Comparison of ENCODE assay signal across 8 cellular contexts in genomic region chr3:48301020-48301813, GRCh38. TPM values are rescaled to one million over a fixed set of nuclear protein-coding genes. Genes with fewer than 3 reads are reported as not detected.
DNase-seq lines count a peak whose midpoint lies in the region; ATAC-seq, FAIRE-seq and TF ChIP-seq lines count a peak whose summit lies in the region.

TSS of gene NME6 (minus strand) at chr3:48301367.

- peak within 1 kb of the TSS; percentile 91 for H3K27ac Mint-ChIP-seq in CD8-positive, alpha-beta T cell
- peak within 1 kb of the TSS; percentile 94 for H3K27ac Mint-ChIP-seq in activated CD8-positive, alpha-beta memory T cell treated with anti-CD3 and anti-CD28 coated beads, Interleukin-2, amount 10 ng/mL, durations not matched to agents 7 days and 5 days

- H4K20me1 ChIP-seq in H1 (replicated peaks in 1 of 2; ENCODE audit: control insufficient read depth in 1 of 2, insufficient read depth in 2 of 2, low read length in 2 of 2) = peaks cover 0 to 3% of the 10 kb centered on the region in 2 experiments

- FAIRE-seq in H1 (lab: Jason Lieb, UNC) = no peak

- peaks cover 34% of the 10 kb centered on the region for H3K4me1 Mint-ChIP-seq in CD8-positive, alpha-beta T cell (ENCODE audit: low read depth)
- H3K4me1 Mint-ChIP-seq in activated CD8-positive, alpha-beta memory T cell treated with anti-CD3 and anti-CD28 coated beads, Interleukin-2, amount 10 ng/mL, durations not matched to agents 7 days and 5 days = peaks cover 39% of the 10 kb centered on the region

- no peak within 1 kb of the TSS for H3K23ac ChIP-seq in H1 (ENCODE audit: insufficient read length)
- peak within 1 kb of the TSS; percentile 85 for H3K23ac ChIP-seq in mesendoderm (ENCODE audit: low read length)

- no peaks in the 10 kb centered on the region for H3K27me3 ChIP-seq in CD8-positive, alpha-beta T cell (ENCODE audit: insufficient read depth, low read length)
- H3K27me3 ChIP-seq in HUES48 (ENCODE audit: control insufficient read depth, insufficient read depth, low read length) (no peaks in the 10 kb centered on the region), NT2/D1 (ENCODE audit: insufficient read depth, insufficient read length) (no peaks in the 10 kb centered on the region), H1 (replicated peaks in 1 of 4; ENCODE audit: control insufficient read depth in 3 of 4, extremely low read depth in 1 of 4, insufficient read depth in 3 of 4, low read length in 3 of 4) (peaks cover 0 to 8% (median 2%) of the 10 kb centered on the region in 4 experiments; a peak in 2 of 7 replicates), mesendoderm (ENCODE audit: insufficient read depth, low read length, poor library complexity) (no peaks in the 10 kb centered on the region)

- H3K9me3 Mint-ChIP-seq in CD8-positive, alpha-beta T cell = peaks cover 2% of the 10 kb centered on the region
- H3K9me3 Mint-ChIP-seq in activated CD8-positive, alpha-beta memory T cell treated with anti-CD3 and anti-CD28 coated beads, Interleukin-2, amount 10 ng/mL, durations not matched to agents 7 days and 5 days (ENCODE audit: low read depth) = no peaks in the 10 kb centered on the region

- H4K5ac ChIP-seq in H1 (ENCODE audit: insufficient read length, low read depth, low read length) (peak within 1 kb of the TSS; percentile 90), mesendoderm (ENCODE audit: low read length) (peak within 1 kb of the TSS; percentile 95)

- H3K36me3 Mint-ChIP-seq in CD8-positive, alpha-beta T cell = peaks cover 33% of the 10 kb centered on the region
- H3K36me3 Mint-ChIP-seq in activated CD8-positive, alpha-beta memory T cell treated with anti-CD3 and anti-CD28 coated beads, Interleukin-2, amount 10 ng/mL, durations not matched to agents 7 days and 5 days = peaks cover 19% of the 10 kb centered on the region

- TF ChIP-seq EP300 in H1 (IDR thresholded peaks at IDR 0.05; ENCODE audit: borderline replicate concordance in 1 of 2, low read depth in 2 of 2, low read length in 2 of 2) = no peak

- TF ChIP-seq RAD21 in H1 (IDR thresholded peaks at IDR 0.05 in 1 of 2, conservative IDR thresholded peaks at IDR 0.05 in 1 of 2; ENCODE audit: low read depth in 2 of 2, low read length in 2 of 2) = peak; percentile 7 to 25; a peak in 1 of 4 replicates

- peaks cover 4% of the 10 kb centered on the region; the same call in 1 of the 2 replicates for H3K23me2 ChIP-seq in H1 (ENCODE audit: low read depth, low read length)

- H3K56ac ChIP-seq in H1 (replicated peaks; ENCODE audit: insufficient read length, low read depth, low read length) (peak within 1 kb of the TSS; percentile 82), mesendoderm (ENCODE audit: low read length) (peak within 1 kb of the TSS; percentile 93)

- no peak within 1 kb of the TSS for H3K14ac ChIP-seq in H1 (ENCODE audit: insufficient read length)

- peak within 1 kb of the TSS; percentile 92 for H3K18ac ChIP-seq in H1 (ENCODE audit: extremely low read depth, low read length)
- peak within 1 kb of the TSS; percentile 89 for H3K18ac ChIP-seq in mesendoderm (ENCODE audit: low read length)

- H2BK15ac ChIP-seq in H1 (ENCODE audit: low read length) = peak within 1 kb of the TSS; percentile 0; the same call in 1 of the 2 replicates
- no peak within 1 kb of the TSS for H2BK15ac ChIP-seq in mesendoderm (replicated peaks; ENCODE audit: low read depth)

- H2BK20ac ChIP-seq in H1 (ENCODE audit: low read length) = 0 out of 2 replicates have a peak within 1 kb of the TSS, but pooled peaks have one; percentile 13

- POLR2A ChIA-PET in CD8-positive, alpha-beta T cell (lab: Charles Lee) = interaction anchor here (0.7 to 2.6 kb wide), 6 partner anchors 20 to 1468 kb away, joined by 3 to 19 read pairs (median 4); partner anchors contain the start of genes CELSR3 and ZNF589
- POLR2A ChIA-PET in H1 (lab: Charles Lee; ENCODE audit: partially characterized antibody) = interaction anchor here (0.7 to 2.0 kb wide), 11 partner anchors 8 to 145 kb away, joined by 3 to 18 read pairs (median 3); partner anchors contain the start of genes ATRIP and ZNF589

- H3K4me1 ChIP-seq in CD8-positive, alpha-beta T cell (ENCODE audit: insufficient read depth, low read length) = peaks cover 23% of the 10 kb centered on the region
- no peaks in the 10 kb centered on the region for H3K4me1 ChIP-seq in HUES48 (ENCODE audit: control insufficient read depth, insufficient read depth, low read length)
- H3K4me1 ChIP-seq in NT2/D1 (ENCODE audit: insufficient read depth, insufficient read length) = no peaks in the 10 kb centered on the region
- H3K4me1 ChIP-seq in H1 (replicated peaks in 1 of 4; ENCODE audit: control insufficient read depth in 3 of 4, insufficient read depth in 4 of 4, low read length in 3 of 4) = no peaks in the 10 kb centered on the region; a peak in 1 of 7 replicates
- peaks cover 5% of the 10 kb centered on the region for H3K4me1 ChIP-seq in mesendoderm (ENCODE audit: control insufficient read depth, low read depth, low read length)

- H2AFZ ChIP-seq in H1 (ENCODE audit: low read length) = peak within 1 kb of the TSS; percentile 27

- peak within 1 kb of the TSS; percentile 90 for H4K8ac ChIP-seq in H1 (ENCODE audit: extremely low read depth, insufficient read depth, low read length)
- H4K8ac ChIP-seq in mesendoderm (ENCODE audit: low read depth, low read length) = peak within 1 kb of the TSS; percentile 98

- H3K79me2 ChIP-seq in H1 (ENCODE audit: control insufficient read depth in 1 of 2, insufficient read depth in 2 of 2, low read length in 2 of 2) = no peaks in the 10 kb centered on the region
- H3K79me2 ChIP-seq in mesendoderm (ENCODE audit: control insufficient read depth, insufficient read depth, low read length) = peaks cover 4% of the 10 kb centered on the region

- H2BK5ac ChIP-seq in H1 (ENCODE audit: low read depth, low read length) = peak within 1 kb of the TSS; percentile 55; the same call in 1 of the 2 replicates
- peak within 1 kb of the TSS; percentile 93 for H2BK5ac ChIP-seq in mesendoderm (ENCODE audit: low read length)

- H3K27me3 Mint-ChIP-seq in CD8-positive, alpha-beta T cell (ENCODE audit: low read depth) = no peaks in the 10 kb centered on the region
- peaks cover 10% of the 10 kb centered on the region for H3K27me3 Mint-ChIP-seq in activated CD8-positive, alpha-beta memory T cell treated with anti-CD3 and anti-CD28 coated beads, Interleukin-2, amount 10 ng/mL, durations not matched to agents 7 days and 5 days

- intact Hi-C loops in CD8-positive, alpha-beta T cell (cut with DNase I, micrococcal nuclease) = loop anchor here (1.0 to 5.0 kb wide), 7 partner anchors 32 to 308 kb away; partner anchors contain the start of genes ZNF589 (in 2 of the 2), CDC25A (in 1 of the 2) and UQCRC1 (in 1 of the 2)

- H3K36me3 ChIP-seq in CD8-positive, alpha-beta T cell (ENCODE audit: insufficient read depth, low read length) = peaks cover 8% of the 10 kb centered on the region
- H3K36me3 ChIP-seq in HUES48 (ENCODE audit: control insufficient read depth, insufficient read depth, low read length) (peaks cover 29% of the 10 kb centered on the region), NT2/D1 (ENCODE audit: insufficient read depth, insufficient read length, low read length) (peaks cover 32% of the 10 kb centered on the region), H1 (ENCODE audit: control insufficient read depth in 2 of 4, insufficient read depth in 4 of 4, low read length in 3 of 4) (peaks cover 0 to 9% (median 0%) of the 10 kb centered on the region in 4 experiments; a peak in 3 of 8 replicates), mesendoderm (ENCODE audit: control insufficient read depth, insufficient read depth, low read length) (no peaks in the 10 kb centered on the region)

- peak within 1 kb of the TSS; percentile 84 for H4K91ac ChIP-seq in H1 (replicated peaks; ENCODE audit: insufficient read length, low read length)

- TF ChIP-seq CTCF in CD8-positive, alpha-beta T cell (IDR thresholded peaks at IDR 0.05) = no peak
- no peak for TF ChIP-seq CTCF in H1 (IDR thresholded peaks at IDR 0.05; ENCODE audit: control extremely low read depth in 1 of 3, insufficient read depth in 1 of 3, low read depth in 1 of 3, low read length in 3 of 3)

- H3K4me3 Mint-ChIP-seq in CD8-positive, alpha-beta T cell = peak within 1 kb of the TSS; percentile 87
- peak within 1 kb of the TSS; percentile 81 for H3K4me3 Mint-ChIP-seq in activated CD8-positive, alpha-beta memory T cell treated with anti-CD3 and anti-CD28 coated beads, Interleukin-2, amount 10 ng/mL, durations not matched to agents 7 days and 5 days

- H2BK12ac ChIP-seq in H1 (ENCODE audit: low read depth, low read length) = 0 out of 2 replicates have a peak within 1 kb of the TSS, but pooled peaks have one; percentile 1

- peak within 1 kb of the TSS; percentile 55 for H2BK120ac ChIP-seq in H1 (replicated peaks; ENCODE audit: low read depth, low read length)
- no peak within 1 kb of the TSS for H2BK120ac ChIP-seq in mesendoderm (ENCODE audit: low read depth, low read length)

- 0 out of 2 replicates have a peak within 1 kb of the TSS, but pooled peaks have one; percentile 1 for H2AK5ac ChIP-seq in H1 (ENCODE audit: low read depth, low read length)
- peak within 1 kb of the TSS; percentile 8 for H2AK5ac ChIP-seq in mesendoderm (ENCODE audit: low read length)

- peak; percentile 85 for ATAC-seq in CD8-positive, alpha-beta T cell
- ATAC-seq in GM21367 (IDR thresholded peaks at IDR 0.05; ENCODE audit: unreplicated experiment) = peak; percentile 71
- ATAC-seq in activated CD8-positive, alpha-beta memory T cell treated with anti-CD3 and anti-CD28 coated beads, Interleukin-2, amount 10 ng/mL, durations not matched to agents 7 days and 5 days = peak; percentile 90

- peaks cover 2% of the 10 kb centered on the region; the same call in 1 of the 2 replicates for H3K79me1 ChIP-seq in H1 (ENCODE audit: low read depth, low read length)
- peaks cover 11% of the 10 kb centered on the region for H3K79me1 ChIP-seq in mesendoderm (ENCODE audit: low read length)

- H3K9ac ChIP-seq in HUES48 (ENCODE audit: low read depth, low read length) (peak within 1 kb of the TSS; percentile 94), NT2/D1 (ENCODE audit: insufficient read length, low read depth) (peak within 1 kb of the TSS; percentile 94), H1 (replicated peaks in 1 of 4; ENCODE audit: extremely low read depth in 1 of 4, low read depth in 3 of 4, low read length in 3 of 4) (peak within 1 kb of the TSS; percentile 74 to 85 (median 78)), mesendoderm (ENCODE audit: low read length) (peak within 1 kb of the TSS; percentile 98)

- peak; percentile 82 to 94 (median 90) for DNase-seq in CD8-positive, alpha-beta T cell
- DNase-seq in NT2/D1 (ENCODE audit: low read depth, low spot score) (peak; percentile 89), H1 (ENCODE audit: low read depth in 1 of 2, low spot score in 2 of 2) (peak; percentile 73 to 97), mesendoderm (peak; percentile 94)
- peak; percentile 95 for DNase-seq in activated CD8-positive, alpha-beta memory T cell treated with anti-CD3 and anti-CD28 coated beads, Interleukin-2, amount 10 ng/mL, durations not matched to agents 7 days and 5 days
- peak; percentile 87 for DNase-seq in stimulated activated CD8-positive, alpha-beta memory T cell treated with anti-CD3 and anti-CD28 coated beads, Interleukin-12 subunit alpha, Interleukin-12 subunit beta, amount 100 ng/mL, for 4 hours (ENCODE audit: low read depth)

- no peaks in the 10 kb centered on the region for H3K9me3 ChIP-seq in CD8-positive, alpha-beta T cell (ENCODE audit: low read length)
- H3K9me3 ChIP-seq in HUES48 (ENCODE audit: control insufficient read depth, insufficient read depth, low read length) (no peaks in the 10 kb centered on the region), NT2/D1 (ENCODE audit: insufficient read depth, low read length) (peaks cover 5% of the 10 kb centered on the region; the same call in 1 of the 2 replicates), H1 (ENCODE audit: insufficient read depth in 2 of 2, low read depth in 1 of 2, low read length in 1 of 2) (no peaks in the 10 kb centered on the region)

- peak; percentile 76 to 82 for TF ChIP-seq POLR2A in H1 (IDR thresholded peaks at IDR 0.05; ENCODE audit: control extremely low read depth in 1 of 2, low read depth in 2 of 2, low read length in 2 of 2)

- H3K4me3 ChIP-seq in CD8-positive, alpha-beta T cell (ENCODE audit: low read depth, low read length) = peak within 1 kb of the TSS; percentile 97
- H3K4me3 ChIP-seq in HUES48 (ENCODE audit: low read depth, low read length) (peak within 1 kb of the TSS; percentile 85), NT2/D1 (ENCODE audit: insufficient read length, low read depth) (peak within 1 kb of the TSS; percentile 89), H1 (ENCODE audit: extremely low read depth in 1 of 4, insufficient read depth in 2 of 4, low read depth in 3 of 4, low read length in 4 of 4) (peak within 1 kb of the TSS; percentile 67 to 96 (median 78)), mesendoderm (ENCODE audit: low read length) (peak within 1 kb of the TSS; percentile 91)

- peak within 1 kb of the TSS; percentile 92 for H3K4ac ChIP-seq in H1 (replicated peaks; ENCODE audit: insufficient read length, low read depth, low read length)
- H3K4ac ChIP-seq in mesendoderm (ENCODE audit: low read depth, low read length) = peak within 1 kb of the TSS; percentile 86

- H3K27ac ChIP-seq in CD8-positive, alpha-beta T cell (ENCODE audit: low read depth, low read length) = peak within 1 kb of the TSS; percentile 85
- H3K27ac ChIP-seq in HUES48 (ENCODE audit: low read depth, low read length) (peak within 1 kb of the TSS; percentile 94), H1 (ENCODE audit: low read depth, low read length) (peak within 1 kb of the TSS; percentile 79), mesendoderm (ENCODE audit: low read depth, low read length) (peak within 1 kb of the TSS; percentile 87)

- peak within 1 kb of the TSS; percentile 92 to 94 for H3K4me2 ChIP-seq in H1 (ENCODE audit: insufficient read depth in 1 of 2, low read depth in 2 of 2, low read length in 2 of 2)
- H3K4me2 ChIP-seq in mesendoderm (ENCODE audit: low read length) = peak within 1 kb of the TSS; percentile 94

- WGBS in H1 (ENCODE audit: extremely low coverage in 1 of 2, insufficient coverage in 1 of 2, insufficient read length in 1 of 2, insufficient replicate concordance in 2 of 2, low coverage in 1 of 2, low lambda C conversion rate in 2 of 2, missing lambda C conversion rate in 1 of 2), 2 experiments = 1% methylated on average over 57 of the region's 70 CpGs; no CpG with 5 or more reads in 1 of the 2 experiments
- no CpG with 5 or more reads among the region's 70 CpGs for WGBS in mesendoderm (ENCODE audit: extremely low coverage, insufficient coverage, low lambda C conversion rate)

- CTCF ChIA-PET in CD8-positive, alpha-beta T cell (lab: Charles Lee) = interaction anchor here (0.9 to 1.0 kb wide), 3 partner anchors 30 to 209 kb away, joined by 3 to 4 read pairs (median 4); no protein-coding TSS in a partner anchor
- CTCF ChIA-PET in activated CD8-positive, alpha-beta memory T cell treated with anti-CD3 and anti-CD28 coated beads, Interleukin-2, amount 10 ng/mL, durations not matched to agents 7 days and 5 days (lab: Charles Lee) = interaction anchor here (1.2 to 2.9 kb wide), 4 partner anchors 28 to 176 kb away, joined by 3 to 28 read pairs (median 4); no protein-coding TSS in a partner anchor
- CTCF ChIA-PET in H1 (lab: Charles Lee; ENCODE audit: partially characterized antibody) = interaction anchor here (1.0 to 2.1 kb wide), 5 partner anchors 22 to 206 kb away, joined by 3 to 6 read pairs (median 3); no protein-coding TSS in a partner anchor

RNA-seq across cellular contexts. Expression of gene NME6, which starts in this region (rescaled TPM):
- 1 to 10 TPM; 5.2 to 8.7 TPM for total RNA-seq in CD8-positive, alpha-beta T cell
- total RNA-seq in activated CD8-positive, alpha-beta memory T cell treated with anti-CD3 and anti-CD28 coated beads, Interleukin-2, amount 10 ng/mL, durations not matched to agents 7 days and 5 days = 10 to 100 TPM; 26.3 to 34.5 TPM
- 12.3 and 14.2 TPM in 2 replicates for total RNA-seq in H1 (2021; fragmentation: NEBNext Ultra II Directional; extraction: Animal tissue kit (Norgen Biotek cat#: 25700))
- 19.3 and 21.5 TPM in 2 replicates for polyA plus RNA-seq in H1 (2011; rRNA removed)
- polyA plus RNA-seq in H1 (2011; cell fraction: cytosol; rRNA removed) = 18.3 TPM
- polyA plus RNA-seq in H1 (2011; cell fraction: nucleus; rRNA removed) = 15.5 TPM
- 17.3 to 19.4 TPM (median 19.0 TPM) in 4 replicates for polyA plus RNA-seq in H1 (2012, experiment 1 of 2)
- 13.9 TPM for polyA plus RNA-seq in H1 (2012, experiment 2 of 2)
- 7.5 TPM for polyA plus RNA-seq in H1 (2013, experiment 1 of 2)
- polyA plus RNA-seq in H1 (2013, experiment 2 of 2) = 7.4 TPM
- polyA minus RNA-seq in H1 (2011; rRNA and poly(A)+ RNA removed) = 17.6 and 28.3 TPM in 2 replicates
- 12.0 TPM for polyA minus RNA-seq in H1 (2011; cell fraction: cytosol; rRNA and poly(A)+ RNA removed)
- 13.7 TPM for polyA minus RNA-seq in H1 (2011; cell fraction: nucleus; rRNA and poly(A)+ RNA removed)
- 12.7 TPM for polyA plus RNA-seq in mesendoderm (2013, experiment 1 of 2)
- 11.8 TPM for polyA plus RNA-seq in mesendoderm (2013, experiment 2 of 2)

Comparison
In these comparisons a context has a peak if more than half of its experiments do, and no peak if none do; other contexts are left out.
1. Peak in every context shown above with its lines: DNase-seq, ATAC-seq, H3K4me3 ChIP-seq and H3K27ac ChIP-seq.